Comparison of ENCODE assay signal across 8 cellular contexts in genomic region chr11:67277231-67277961, GRCh38. TPM values are rescaled to one million over a fixed set of nuclear protein-coding genes. Genes with fewer than 3 reads are reported as not detected.
DNase-seq lines count a peak whose midpoint lies in the region; ATAC-seq and FAIRE-seq lines count a peak whose summit lies in the region.

No MANE protein-coding gene starts in this region.

- DNase-seq in CMK (ENCODE audit: low read depth) = peak; percentile 98
- DNase-seq in SKM-1 treated with dmso at 0.1 percent for 144 hours (lab: John Stamatoyannopoulos, UW; ENCODE audit: unreplicated experiment) = peak; percentile 98
- peak; percentile 94 for DNase-seq in activated naive CD8-positive, alpha-beta T cell treated with anti-CD3 and anti-CD28 coated beads for 36 hours
- DNase-seq in left ventricle myocardium superior = peak; percentile 95
- peak; percentile 69 for DNase-seq in smooth muscle cell of the brain vasculature (ENCODE audit: low read depth, low spot score)
- no peak for DNase-seq in urothelium cell line (ENCODE audit: low spot score)

- H3K9me3 ChIP-seq in HUES48 (ENCODE audit: control insufficient read depth, insufficient read depth, low read length) = no peaks in the 10 kb centered on the region

- peaks cover 39% of the 10 kb centered on the region for H3K36me3 ChIP-seq in HUES48 (ENCODE audit: control insufficient read depth, insufficient read depth, low read length)

- H3K27me3 ChIP-seq in HUES48 (ENCODE audit: control insufficient read depth, insufficient read depth, low read length) = no peaks in the 10 kb centered on the region

- H3K9me3 Mint-ChIP-seq in activated naive CD8-positive, alpha-beta T cell treated with anti-CD3 and anti-CD28 coated beads for 36 hours = no peaks in the 10 kb centered on the region

- peak overlapping the region; percentile 22; the same call in 1 of the 2 replicates for H3K9ac ChIP-seq in HUES48 (ENCODE audit: low read depth, low read length)

- H3K36me3 Mint-ChIP-seq in activated naive CD8-positive, alpha-beta T cell treated with anti-CD3 and anti-CD28 coated beads for 36 hours = peaks cover 39% of the 10 kb centered on the region

- H3K27ac Mint-ChIP-seq in activated naive CD8-positive, alpha-beta T cell treated with anti-CD3 and anti-CD28 coated beads for 36 hours = peak overlapping the region; percentile 99

- FAIRE-seq in urothelium cell line (lab: Jason Lieb, UNC) = no peak

- peak overlapping the region; percentile 74 for H3K4me3 Mint-ChIP-seq in activated naive CD8-positive, alpha-beta T cell treated with anti-CD3 and anti-CD28 coated beads for 36 hours

- H3K4me3 ChIP-seq in HUES48 (ENCODE audit: low read depth, low read length) = no peak overlapping the region

- H3K27ac ChIP-seq in HUES48 (ENCODE audit: low read depth, low read length) = peak overlapping the region; percentile 79

- intact Hi-C loops in left ventricle myocardium superior (cut with micrococcal nuclease) = no loop called here

- peak; percentile 63 for ATAC-seq in GM21360 (IDR thresholded peaks at IDR 0.05; ENCODE audit: unreplicated experiment)
- ATAC-seq in left ventricle myocardium superior = peak; percentile 84

- H3K4me1 ChIP-seq in HUES48 (ENCODE audit: control insufficient read depth, insufficient read depth, low read length) = peaks cover 12% of the 10 kb centered on the region

- H3K27me3 Mint-ChIP-seq in activated naive CD8-positive, alpha-beta T cell treated with anti-CD3 and anti-CD28 coated beads for 36 hours = no peaks in the 10 kb centered on the region

- H3K4me1 Mint-ChIP-seq in activated naive CD8-positive, alpha-beta T cell treated with anti-CD3 and anti-CD28 coated beads for 36 hours = peaks cover 50% of the 10 kb centered on the region

RNA-seq across cellular contexts. Expression of gene GRK2, which starts 11.1 kb away (rescaled TPM):
- total RNA-seq in activated naive CD8-positive, alpha-beta T cell treated with anti-CD3 and anti-CD28 coated beads for 36 hours = 100 to 1,000 TPM; 211 to 219 TPM
- 56.8 TPM for total RNA-seq in left ventricle myocardium superior

RNA-seq across cellular contexts. Expression of gene ANKRD13D, which starts 11.7 kb away (rescaled TPM):
- total RNA-seq in activated naive CD8-positive, alpha-beta T cell treated with anti-CD3 and anti-CD28 coated beads for 36 hours = 10 to 100 TPM; 52.0 to 55.7 TPM
- 13.1 TPM for total RNA-seq in left ventricle myocardium superior

RNA-seq across cellular contexts. Expression of gene SSH3, which starts 25.9 kb away (rescaled TPM):
- total RNA-seq in activated naive CD8-positive, alpha-beta T cell treated with anti-CD3 and anti-CD28 coated beads for 36 hours = 1 to 10 TPM; 4.6 to 4.7 TPM
- total RNA-seq in left ventricle myocardium superior = 18.7 TPM
